ENCODE assay signal across 1 cellular context in the genomic region with DNA sequence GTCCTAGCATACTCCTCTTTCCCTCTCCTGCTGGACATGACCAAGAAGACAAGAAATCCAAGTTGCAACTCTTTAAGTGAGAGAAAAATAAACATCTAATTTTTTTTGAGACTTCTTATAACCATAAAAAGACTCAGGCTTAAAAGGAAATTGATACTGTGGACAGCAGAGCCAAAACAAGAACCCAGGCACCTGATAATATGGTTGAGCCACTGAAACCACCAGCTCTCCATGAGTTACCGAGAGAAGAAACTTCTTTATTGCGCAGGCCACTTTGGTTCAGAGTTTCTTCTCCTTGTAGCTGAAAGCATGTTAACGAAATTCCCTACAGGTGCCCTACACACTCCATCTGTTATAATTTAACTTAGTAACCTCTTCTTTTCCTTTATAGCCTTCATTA.
TF ChIP-seq lines count a peak whose summit lies in the region.

No MANE protein-coding gene starts in this region.

TF ChIP-seq in WTC11, 78 proteins besides CTCF, POLR2A, EP300 and RAD21 (continued from another document):
- TF ChIP-seq, protein P1, sequence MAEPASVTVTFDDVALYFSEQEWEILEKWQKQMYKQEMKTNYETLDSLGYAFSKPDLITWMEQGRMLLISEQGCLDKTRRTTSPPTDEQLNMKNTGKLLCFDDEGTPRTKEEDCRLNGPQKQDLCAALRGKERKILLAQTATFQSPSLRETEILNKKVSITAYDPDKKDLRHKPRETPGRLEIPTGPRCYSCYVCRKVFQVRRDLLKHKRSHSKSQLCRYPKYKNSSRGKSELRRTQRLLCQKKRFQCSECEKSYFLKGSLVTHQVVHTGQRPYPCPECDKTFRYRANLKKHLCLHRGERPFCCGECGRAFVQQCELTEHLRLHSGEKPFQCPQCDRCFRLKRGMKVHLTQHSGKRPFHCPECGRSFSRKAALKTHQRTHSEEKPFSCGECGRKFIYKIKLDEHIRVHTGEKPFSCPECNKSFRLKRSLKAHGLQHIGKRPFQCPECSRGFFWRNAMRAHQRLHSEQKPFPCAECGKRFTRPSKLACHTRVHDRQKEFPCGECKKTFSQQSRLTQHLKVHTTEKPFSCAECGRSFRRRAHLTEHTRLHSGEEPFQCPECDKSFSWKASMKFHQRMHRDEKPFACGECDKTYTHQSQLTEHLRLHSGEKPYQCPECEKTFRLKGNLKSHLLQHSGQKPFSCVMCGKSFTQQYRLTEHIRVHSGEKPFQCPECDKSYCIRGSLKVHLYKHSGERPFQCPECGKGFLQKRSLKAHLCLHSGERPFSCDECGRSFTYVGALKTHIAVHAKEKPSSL (CRISPR knock-in tag; conservative IDR thresholded peaks at IDR 0.05), result no peak
- TF ChIP-seq TEAD4 (CRISPR knock-in tag; IDR thresholded peaks at IDR 0.05), result no peak
- TF ChIP-seq, protein P2, sequence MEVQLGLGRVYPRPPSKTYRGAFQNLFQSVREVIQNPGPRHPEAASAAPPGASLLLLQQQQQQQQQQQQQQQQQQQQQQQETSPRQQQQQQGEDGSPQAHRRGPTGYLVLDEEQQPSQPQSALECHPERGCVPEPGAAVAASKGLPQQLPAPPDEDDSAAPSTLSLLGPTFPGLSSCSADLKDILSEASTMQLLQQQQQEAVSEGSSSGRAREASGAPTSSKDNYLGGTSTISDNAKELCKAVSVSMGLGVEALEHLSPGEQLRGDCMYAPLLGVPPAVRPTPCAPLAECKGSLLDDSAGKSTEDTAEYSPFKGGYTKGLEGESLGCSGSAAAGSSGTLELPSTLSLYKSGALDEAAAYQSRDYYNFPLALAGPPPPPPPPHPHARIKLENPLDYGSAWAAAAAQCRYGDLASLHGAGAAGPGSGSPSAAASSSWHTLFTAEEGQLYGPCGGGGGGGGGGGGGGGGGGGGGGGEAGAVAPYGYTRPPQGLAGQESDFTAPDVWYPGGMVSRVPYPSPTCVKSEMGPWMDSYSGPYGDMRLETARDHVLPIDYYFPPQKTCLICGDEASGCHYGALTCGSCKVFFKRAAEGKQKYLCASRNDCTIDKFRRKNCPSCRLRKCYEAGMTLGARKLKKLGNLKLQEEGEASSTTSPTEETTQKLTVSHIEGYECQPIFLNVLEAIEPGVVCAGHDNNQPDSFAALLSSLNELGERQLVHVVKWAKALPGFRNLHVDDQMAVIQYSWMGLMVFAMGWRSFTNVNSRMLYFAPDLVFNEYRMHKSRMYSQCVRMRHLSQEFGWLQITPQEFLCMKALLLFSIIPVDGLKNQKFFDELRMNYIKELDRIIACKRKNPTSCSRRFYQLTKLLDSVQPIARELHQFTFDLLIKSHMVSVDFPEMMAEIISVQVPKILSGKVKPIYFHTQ (CRISPR knock-in tag; IDR thresholded peaks at IDR 0.05), result no peak
- no peak for TF ChIP-seq ZNF671 (CRISPR knock-in tag; IDR thresholded peaks at IDR 0.05)
- TF ChIP-seq TP53 (CRISPR knock-in tag; IDR thresholded peaks at IDR 0.05), result no peak
- no peak for TF ChIP-seq TCF7 (CRISPR knock-in tag; IDR thresholded peaks at IDR 0.05; ENCODE audit: low read depth)
- TF ChIP-seq, protein P3, sequence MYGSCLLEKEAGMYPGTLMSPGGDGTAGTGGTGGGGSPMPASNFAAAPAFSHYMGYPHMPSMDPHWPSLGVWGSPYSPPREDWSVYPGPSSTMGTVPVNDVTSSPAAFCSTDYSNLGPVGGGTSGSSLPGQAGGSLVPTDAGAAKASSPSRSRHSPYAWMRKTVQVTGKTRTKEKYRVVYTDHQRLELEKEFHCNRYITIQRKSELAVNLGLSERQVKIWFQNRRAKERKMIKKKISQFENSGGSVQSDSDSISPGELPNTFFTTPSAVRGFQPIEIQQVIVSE (CRISPR knock-in tag; IDR thresholded peaks at IDR 0.05; ENCODE audit: borderline replicate concordance), result no peak
- TF ChIP-seq, protein P4, sequence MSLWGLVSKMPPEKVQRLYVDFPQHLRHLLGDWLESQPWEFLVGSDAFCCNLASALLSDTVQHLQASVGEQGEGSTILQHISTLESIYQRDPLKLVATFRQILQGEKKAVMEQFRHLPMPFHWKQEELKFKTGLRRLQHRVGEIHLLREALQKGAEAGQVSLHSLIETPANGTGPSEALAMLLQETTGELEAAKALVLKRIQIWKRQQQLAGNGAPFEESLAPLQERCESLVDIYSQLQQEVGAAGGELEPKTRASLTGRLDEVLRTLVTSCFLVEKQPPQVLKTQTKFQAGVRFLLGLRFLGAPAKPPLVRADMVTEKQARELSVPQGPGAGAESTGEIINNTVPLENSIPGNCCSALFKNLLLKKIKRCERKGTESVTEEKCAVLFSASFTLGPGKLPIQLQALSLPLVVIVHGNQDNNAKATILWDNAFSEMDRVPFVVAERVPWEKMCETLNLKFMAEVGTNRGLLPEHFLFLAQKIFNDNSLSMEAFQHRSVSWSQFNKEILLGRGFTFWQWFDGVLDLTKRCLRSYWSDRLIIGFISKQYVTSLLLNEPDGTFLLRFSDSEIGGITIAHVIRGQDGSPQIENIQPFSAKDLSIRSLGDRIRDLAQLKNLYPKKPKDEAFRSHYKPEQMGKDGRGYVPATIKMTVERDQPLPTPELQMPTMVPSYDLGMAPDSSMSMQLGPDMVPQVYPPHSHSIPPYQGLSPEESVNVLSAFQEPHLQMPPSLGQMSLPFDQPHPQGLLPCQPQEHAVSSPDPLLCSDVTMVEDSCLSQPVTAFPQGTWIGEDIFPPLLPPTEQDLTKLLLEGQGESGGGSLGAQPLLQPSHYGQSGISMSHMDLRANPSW (CRISPR knock-in tag; conservative IDR thresholded peaks at IDR 0.05; ENCODE audit: low read depth), result no peak
